In the genomic region with DNA sequence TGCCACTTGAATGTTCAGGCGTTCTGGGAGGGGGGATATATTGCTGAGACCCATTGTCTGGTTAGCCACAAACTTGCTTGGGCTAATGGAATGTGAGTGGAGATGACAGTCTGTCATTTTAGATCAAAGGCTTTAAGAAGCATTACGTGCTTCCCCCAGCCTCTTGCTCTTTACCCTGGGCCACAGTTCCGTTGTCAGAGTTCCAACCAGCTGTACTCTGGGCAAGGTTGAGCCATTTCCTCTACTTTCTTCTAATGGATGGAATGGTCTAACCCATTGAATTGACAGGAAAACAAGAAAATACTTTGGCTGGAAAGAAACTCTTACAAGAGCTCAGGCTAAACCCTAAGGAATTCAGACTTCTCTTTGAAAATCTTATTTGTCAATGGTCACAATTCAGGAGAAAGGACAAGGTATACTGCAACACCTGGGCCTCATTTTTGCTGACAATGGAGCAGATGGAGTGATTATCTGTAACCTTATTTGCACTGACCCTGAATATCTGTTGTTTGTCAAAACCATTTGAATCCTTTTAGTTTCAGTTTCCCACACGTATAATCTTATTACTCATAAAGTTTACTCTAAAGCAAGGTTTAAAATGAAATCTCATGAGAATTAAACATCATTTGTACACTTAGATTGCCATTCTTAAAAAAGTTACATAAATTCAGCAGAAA, we compare ENCODE assay signal across 8 cellular contexts.
DNase-seq lines count a peak whose midpoint lies in the region; ATAC-seq and TF ChIP-seq lines count a peak whose summit lies in the region.

No MANE protein-coding gene starts in this region.

- in situ Hi-C loops in GM13976 (cut with MboI; ENCODE audit: low sequenced_read_pairs, unreplicated experiment): loop anchor here (10.0 to 25.0 kb wide), 2 partner anchors 147 to 475 kb away; no protein-coding TSS in a partner anchor

- peaks cover 27% of the 10 kb centered on the region for H3K4me1 Mint-ChIP-seq in T-helper 1 cell treated with Interleukin-12 subunit alpha and Interleukin-12 subunit beta and Interleukin-4 antibody, amounts not matched to agents 30 μg/mL and 1 μg/mL, for 36 hours (ENCODE audit: low read depth)

- intact Hi-C loops in mucosa of descending colon (cut with DNase I, micrococcal nuclease): loop anchor here in 1 of 2 donors (5.0 to 10.0 kb wide), 2 partner anchors 77 to 155 kb away; no protein-coding TSS in a partner anchor

- no peaks in the 10 kb centered on the region for H3K36me3 Mint-ChIP-seq in T-helper 1 cell treated with Interleukin-12 subunit alpha and Interleukin-12 subunit beta and Interleukin-4 antibody, amounts not matched to agents 30 μg/mL and 1 μg/mL, for 36 hours (ENCODE audit: low read depth)

- no peaks in the 10 kb centered on the region for H3K27me3 Mint-ChIP-seq in T-helper 1 cell treated with Interleukin-12 subunit alpha and Interleukin-12 subunit beta and Interleukin-4 antibody, amounts not matched to agents 30 μg/mL and 1 μg/mL, for 36 hours (ENCODE audit: low read depth)

- H3K4me1 ChIP-seq in mucosa of descending colon (ENCODE audit: low read depth): peaks cover 7% of the 10 kb centered on the region

- H3K4me3 Mint-ChIP-seq in T-helper 1 cell treated with Interleukin-12 subunit alpha and Interleukin-12 subunit beta and Interleukin-4 antibody, amounts not matched to agents 30 μg/mL and 1 μg/mL, for 36 hours: peak overlapping the region; percentile 25

- H3K9me3 Mint-ChIP-seq in T-helper 1 cell treated with Interleukin-12 subunit alpha and Interleukin-12 subunit beta and Interleukin-4 antibody, amounts not matched to agents 30 μg/mL and 1 μg/mL, for 36 hours: no peaks in the 10 kb centered on the region

- H3K4me3 ChIP-seq in mucosa of descending colon: no peak overlapping the region

- H3K9me3 ChIP-seq in mucosa of descending colon: no peaks in the 10 kb centered on the region

- H3K27ac Mint-ChIP-seq in T-helper 1 cell treated with Interleukin-12 subunit alpha and Interleukin-12 subunit beta and Interleukin-4 antibody, amounts not matched to agents 30 μg/mL and 1 μg/mL, for 36 hours: peak overlapping the region; percentile 43

- no peaks in the 10 kb centered on the region for H3K36me3 ChIP-seq in mucosa of descending colon (ENCODE audit: low read depth)

- ATAC-seq in HG02759 (IDR thresholded peaks at IDR 0.05; ENCODE audit: unreplicated experiment): peak; percentile 65
- peak; percentile 46 for ATAC-seq in mucosa of descending colon
- ATAC-seq in GM19467 (IDR thresholded peaks at IDR 0.05; ENCODE audit: unreplicated experiment): no peak

- DNase-seq in Daoy (ENCODE audit: low read depth) (peak; percentile 69), mucosa of descending colon (no peak), GM13976 (ENCODE audit: low spot score) (no peak), NOMO-1 (lab: John Stamatoyannopoulos, UW; ENCODE audit: unreplicated experiment in 2 of 2) (no peak)
- DNase-seq in activated CD4-positive, alpha-beta T cell treated with anti-CD3 and anti-CD28 coated beads, Interleukin-2, amount 50 U/mL, for 1 hour: no peak

- TF ChIP-seq CTCF in mucosa of descending colon (IDR thresholded peaks at IDR 0.05): no peak
- TF ChIP-seq CTCF in GM13976 (IDR thresholded peaks at IDR 0.05; ENCODE audit: borderline replicate concordance, control extremely low read depth, extremely low read depth, insufficient read depth, missing control alignments): no peak
